ENCODE assay signal across 25 cellular contexts in genomic region chr18:69172046-69172445, GRCh38.
DNase-seq lines count a peak whose midpoint lies in the region; ATAC-seq, FAIRE-seq and TF ChIP-seq lines count a peak whose summit lies in the region.
"Had no signal": no experiment of that assay in that cellular context is flagged by ENCODE, and none has a peak within 500 bp of the region (broad histone marks: within the 10 kb centered on the region; RNA-seq: fewer than 3 reads in every experiment).

No MANE protein-coding gene starts in this region.

- no peaks in the 10 kb centered on the region for H3K79me2 ChIP-seq in PC-3 (ENCODE audit: low read length)

- H3F3A ChIP-seq in PC-3 (ENCODE audit: low read length, unreplicated experiment) = no peaks in the 10 kb centered on the region

- 73 to 84% (median 81%) methylated on average over 2 of the region's 2 CpGs for WGBS in small intestine, 3 donors

- POLR2A ChIA-PET in PC-3 (lab: Charles Lee; ENCODE audit: unreplicated experiment) = no interaction called here

- no peaks in the 10 kb centered on the region for H3K36me3 ChIP-seq in PC-3 (ENCODE audit: low read depth, low read length)
- H3K36me3 ChIP-seq in small intestine (ENCODE audit: control insufficient read depth in 2 of 2, insufficient read depth in 2 of 2, low read length in 2 of 2) = no peaks in the 10 kb centered on the region
- H3K36me3 ChIP-seq: SJCRH30 had no signal

- no peaks in the 10 kb centered on the region for H4K20me1 ChIP-seq in PC-3 (ENCODE audit: low read length)

- DNase-seq in GM03348 (ENCODE audit: low spot score) (peak; percentile 6), PC-3 (peak; percentile 25), epithelial cell of esophagus (ENCODE audit: low read depth) (peak; percentile 64), iris pigment epithelial cell (ENCODE audit: low read depth) (peak; percentile 12), EL (no peak), small intestine (no peak)
- DNase-seq in activated CD4-positive, alpha-beta T cell treated with anti-CD3 and anti-CD28 coated beads, Interleukin-2, amount 50 U/mL, for 48 hours = no peak
- DNase-seq: Caco-2; CD4-positive, CD25-positive, alpha-beta regulatory T cell; DMS 273 treated with DMSO at 0.1 percent for 48 hours; DMS79 treated with DMSO at 0.1 percent for 48 hours; KBM-7; NCI-H1105 treated with DMSO at 0.1 percent for 48 hours; NCI-H1694; NCI-H2081; NCI-H2171; NCI-H345; NCI-H524 treated with DMSO at 0.1 percent for 48 hours; NCI-H82; SJCRH30 had no signal

- ATAC-seq in PC-3 = no peak; the same call in 1 of the 2 replicates
- ATAC-seq: A549, HepG2 had no signal

- intact Hi-C loops in PC-3 (cut with micrococcal nuclease) = no loop called here

- no peaks in the 10 kb centered on the region for H3K4me1 ChIP-seq in PC-3 (ENCODE audit: insufficient read depth, low read length)
- H3K4me1 ChIP-seq in small intestine (ENCODE audit: control insufficient read depth in 2 of 2, insufficient read depth in 1 of 2, low read depth in 1 of 2, low read length in 1 of 2) = no peaks in the 10 kb centered on the region
- H3K4me1 ChIP-seq: A549, Caco-2, SJCRH30 had no signal

- CTCF ChIA-PET in PC-3 (lab: Charles Lee) = no interaction called here

- no peak overlapping the region for H3K4me2 ChIP-seq in PC-3 (ENCODE audit: low read length)
- H3K4me2 ChIP-seq: A549 had no signal

- no peak overlapping the region for H3K9ac ChIP-seq in PC-3 (ENCODE audit: low read length)

- H3K9me2 ChIP-seq in PC-3 (replicated peaks; ENCODE audit: low read length) = no peaks in the 10 kb centered on the region

- H3K4me3 ChIP-seq in PC-3 (ENCODE audit: low read length) = no peak overlapping the region
- H3K4me3 ChIP-seq in epithelial cell of esophagus (ENCODE audit: low read length) = no peak overlapping the region
- no peak overlapping the region for H3K4me3 ChIP-seq in small intestine (ENCODE audit: low read depth in 1 of 2, low read length in 2 of 2)
- H3K4me3 ChIP-seq: A549, SJCRH30 had no signal

- no peak overlapping the region for H2AFZ ChIP-seq in PC-3 (ENCODE audit: low read length)

- FAIRE-seq in small intestine (lab: Jason Lieb, UNC) = no peak
- FAIRE-seq: A549, GM18507, H1, HepG2, RCC 7860 had no signal

- TF ChIP-seq CTCF in PC-3 (conservative IDR thresholded peaks at IDR 0.05; ENCODE audit: low read depth, low read length) (no peak), epithelial cell of esophagus (IDR thresholded peaks at IDR 0.05; ENCODE audit: insufficient read depth, low read depth, low read length, missing control alignments) (no peak)

- H3K9me3 ChIP-seq in PC-3 (ENCODE audit: low read length) = no peaks in the 10 kb centered on the region
- H3K9me3 ChIP-seq in small intestine (ENCODE audit: control insufficient read depth, low read depth) = no peaks in the 10 kb centered on the region
- H3K9me3 ChIP-seq: A549, Caco-2, SJCRH30 had no signal

- H3K27ac ChIP-seq in PC-3 (ENCODE audit: low read length) (no peak overlapping the region), small intestine (ENCODE audit: low read depth in 1 of 2, low read length in 1 of 2) (no peak overlapping the region)
- H3K27ac ChIP-seq: A549, SJCRH30 had no signal

- BruUV-seq in PC-3 (replicated peaks; lab: Mats Ljungman, UMichigan) = no TSS peak

- H3K27me3 ChIP-seq in PC-3 (ENCODE audit: low read length) = no peaks in the 10 kb centered on the region
- H3K27me3 ChIP-seq in small intestine (ENCODE audit: control insufficient read depth in 2 of 2, insufficient read depth in 2 of 2, low read length in 2 of 2) = no peaks in the 10 kb centered on the region
- H3K27me3 ChIP-seq: SJCRH30 had no signal

Comparison
In these comparisons a context has a peak if more than half of its experiments do, and no peak if none do; other contexts are left out.
1. DNase-seq: peak in GM03348 (single experiment), PC-3 (single experiment), epithelial cell of esophagus (single experiment) and iris pigment epithelial cell (single experiment); none in activated CD4-positive, alpha-beta T cell treated with anti-CD3 and anti-CD28 coated beads, Interleukin-2, amount 50 U/mL, for 48 hours (0 of 2), EL (single experiment) and small intestine (single experiment).